ENCODE assay signal across 1 cellular context in the genomic region with DNA sequence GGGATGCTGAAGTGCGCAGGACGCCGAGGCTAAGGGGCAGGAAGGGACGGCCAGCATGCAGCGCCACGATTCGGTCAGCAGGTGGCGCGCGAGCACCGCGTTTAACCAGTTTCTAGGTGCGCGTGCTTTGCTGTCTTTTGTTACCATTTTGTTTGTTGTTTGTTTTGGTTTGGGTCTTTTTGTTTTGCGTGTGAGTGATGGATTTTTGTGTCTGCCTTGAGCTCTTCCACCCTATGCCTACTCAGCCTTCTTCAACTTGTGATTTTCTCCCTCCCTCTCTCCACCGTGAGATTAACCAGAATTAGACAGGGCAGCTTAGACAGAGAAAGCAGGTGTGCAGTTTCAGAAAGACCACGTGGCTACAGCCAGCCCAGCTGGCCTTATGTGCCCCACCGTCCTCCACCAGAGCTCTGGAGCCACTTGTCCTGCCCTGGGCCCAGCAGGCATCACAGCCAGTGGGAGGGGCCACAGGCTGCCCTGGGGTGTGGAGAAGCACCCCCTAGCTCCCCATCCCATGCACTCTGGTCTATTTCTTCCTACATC.
TF ChIP-seq lines count a peak whose summit lies in the region.

No MANE protein-coding gene starts in this region.

TF ChIP-seq in GM12878, 131 proteins besides CTCF, POLR2A, EP300 and RAD21 (continued from another document):
- TF ChIP-seq, protein P1, sequence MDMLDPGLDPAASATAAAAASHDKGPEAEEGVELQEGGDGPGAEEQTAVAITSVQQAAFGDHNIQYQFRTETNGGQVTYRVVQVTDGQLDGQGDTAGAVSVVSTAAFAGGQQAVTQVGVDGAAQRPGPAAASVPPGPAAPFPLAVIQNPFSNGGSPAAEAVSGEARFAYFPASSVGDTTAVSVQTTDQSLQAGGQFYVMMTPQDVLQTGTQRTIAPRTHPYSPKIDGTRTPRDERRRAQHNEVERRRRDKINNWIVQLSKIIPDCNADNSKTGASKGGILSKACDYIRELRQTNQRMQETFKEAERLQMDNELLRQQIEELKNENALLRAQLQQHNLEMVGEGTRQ (IDR thresholded peaks at IDR 0.05; ENCODE audit: borderline replicate concordance, low read depth, low read length), result peak; percentile 18; the same call in 1 of the 2 replicates
- TF ChIP-seq RAD51 (IDR thresholded peaks at IDR 0.05) (peak; percentile 67), RBBP5 (conservative IDR thresholded peaks at IDR 0.05) (no peak), MTA3 (IDR thresholded peaks at IDR 0.05; ENCODE audit: borderline replicate concordance, low read length) (no peak), BHLHE40 (IDR thresholded peaks at IDR 0.05; ENCODE audit: borderline replicate concordance in 1 of 2, low read depth in 2 of 2, low read length in 1 of 2) (peak; percentile 64 to 66; a peak in 3 of 4 replicates), PAX5 (IDR thresholded peaks at IDR 0.05; ENCODE audit: borderline replicate concordance, low read depth, low read length) (no peak), ETV6 (conservative IDR thresholded peaks at IDR 0.05 in 1 of 2, IDR thresholded peaks at IDR 0.05 in 1 of 2; ENCODE audit: borderline replicate concordance in 1 of 2, low read depth in 1 of 2) (no peak), ATF7 (IDR thresholded peaks at IDR 0.05; ENCODE audit: low read depth) (peak; percentile 15; the same call in 1 of the 2 replicates), RUNX3 (IDR thresholded peaks at IDR 0.05; ENCODE audit: low read length) (no peak), POLR2AphosphoS2 (IDR thresholded peaks at IDR 0.05; ENCODE audit: low read depth, low read length) (no peak), YY1 (IDR thresholded peaks at IDR 0.05; ENCODE audit: low read depth, low read length) (peak; percentile 76; the same call in 1 of the 2 replicates), HDGF (IDR thresholded peaks at IDR 0.05) (peak; percentile 86; the same call in 1 of the 2 replicates)
- TF ChIP-seq, protein P2, sequence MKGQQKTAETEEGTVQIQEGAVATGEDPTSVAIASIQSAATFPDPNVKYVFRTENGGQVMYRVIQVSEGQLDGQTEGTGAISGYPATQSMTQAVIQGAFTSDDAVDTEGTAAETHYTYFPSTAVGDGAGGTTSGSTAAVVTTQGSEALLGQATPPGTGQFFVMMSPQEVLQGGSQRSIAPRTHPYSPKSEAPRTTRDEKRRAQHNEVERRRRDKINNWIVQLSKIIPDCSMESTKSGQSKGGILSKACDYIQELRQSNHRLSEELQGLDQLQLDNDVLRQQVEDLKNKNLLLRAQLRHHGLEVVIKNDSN (IDR thresholded peaks at IDR 0.05; ENCODE audit: borderline replicate concordance, extremely low read length, insufficient read depth, low read depth, low read length), result peak; percentile 44
- TF ChIP-seq, protein P3, sequence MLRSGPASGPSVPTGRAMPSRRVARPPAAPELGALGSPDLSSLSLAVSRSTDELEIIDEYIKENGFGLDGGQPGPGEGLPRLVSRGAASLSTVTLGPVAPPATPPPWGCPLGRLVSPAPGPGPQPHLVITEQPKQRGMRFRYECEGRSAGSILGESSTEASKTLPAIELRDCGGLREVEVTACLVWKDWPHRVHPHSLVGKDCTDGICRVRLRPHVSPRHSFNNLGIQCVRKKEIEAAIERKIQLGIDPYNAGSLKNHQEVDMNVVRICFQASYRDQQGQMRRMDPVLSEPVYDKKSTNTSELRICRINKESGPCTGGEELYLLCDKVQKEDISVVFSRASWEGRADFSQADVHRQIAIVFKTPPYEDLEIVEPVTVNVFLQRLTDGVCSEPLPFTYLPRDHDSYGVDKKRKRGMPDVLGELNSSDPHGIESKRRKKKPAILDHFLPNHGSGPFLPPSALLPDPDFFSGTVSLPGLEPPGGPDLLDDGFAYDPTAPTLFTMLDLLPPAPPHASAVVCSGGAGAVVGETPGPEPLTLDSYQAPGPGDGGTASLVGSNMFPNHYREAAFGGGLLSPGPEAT (IDR thresholded peaks at IDR 0.05; ENCODE audit: low read depth), result peak; percentile 42; the same call in 1 of the 2 replicates
- TF ChIP-seq, protein P4, sequence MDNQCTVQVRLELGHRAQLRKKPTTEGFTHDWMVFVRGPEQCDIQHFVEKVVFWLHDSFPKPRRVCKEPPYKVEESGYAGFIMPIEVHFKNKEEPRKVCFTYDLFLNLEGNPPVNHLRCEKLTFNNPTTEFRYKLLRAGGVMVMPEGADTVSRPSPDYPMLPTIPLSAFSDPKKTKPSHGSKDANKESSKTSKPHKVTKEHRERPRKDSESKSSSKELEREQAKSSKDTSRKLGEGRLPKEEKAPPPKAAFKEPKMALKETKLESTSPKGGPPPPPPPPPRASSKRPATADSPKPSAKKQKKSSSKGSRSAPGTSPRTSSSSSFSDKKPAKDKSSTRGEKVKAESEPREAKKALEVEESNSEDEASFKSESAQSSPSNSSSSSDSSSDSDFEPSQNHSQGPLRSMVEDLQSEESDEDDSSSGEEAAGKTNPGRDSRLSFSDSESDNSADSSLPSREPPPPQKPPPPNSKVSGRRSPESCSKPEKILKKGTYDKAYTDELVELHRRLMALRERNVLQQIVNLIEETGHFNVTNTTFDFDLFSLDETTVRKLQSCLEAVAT (IDR thresholded peaks at IDR 0.05), result peak; percentile 70
- TF ChIP-seq, protein P5, sequence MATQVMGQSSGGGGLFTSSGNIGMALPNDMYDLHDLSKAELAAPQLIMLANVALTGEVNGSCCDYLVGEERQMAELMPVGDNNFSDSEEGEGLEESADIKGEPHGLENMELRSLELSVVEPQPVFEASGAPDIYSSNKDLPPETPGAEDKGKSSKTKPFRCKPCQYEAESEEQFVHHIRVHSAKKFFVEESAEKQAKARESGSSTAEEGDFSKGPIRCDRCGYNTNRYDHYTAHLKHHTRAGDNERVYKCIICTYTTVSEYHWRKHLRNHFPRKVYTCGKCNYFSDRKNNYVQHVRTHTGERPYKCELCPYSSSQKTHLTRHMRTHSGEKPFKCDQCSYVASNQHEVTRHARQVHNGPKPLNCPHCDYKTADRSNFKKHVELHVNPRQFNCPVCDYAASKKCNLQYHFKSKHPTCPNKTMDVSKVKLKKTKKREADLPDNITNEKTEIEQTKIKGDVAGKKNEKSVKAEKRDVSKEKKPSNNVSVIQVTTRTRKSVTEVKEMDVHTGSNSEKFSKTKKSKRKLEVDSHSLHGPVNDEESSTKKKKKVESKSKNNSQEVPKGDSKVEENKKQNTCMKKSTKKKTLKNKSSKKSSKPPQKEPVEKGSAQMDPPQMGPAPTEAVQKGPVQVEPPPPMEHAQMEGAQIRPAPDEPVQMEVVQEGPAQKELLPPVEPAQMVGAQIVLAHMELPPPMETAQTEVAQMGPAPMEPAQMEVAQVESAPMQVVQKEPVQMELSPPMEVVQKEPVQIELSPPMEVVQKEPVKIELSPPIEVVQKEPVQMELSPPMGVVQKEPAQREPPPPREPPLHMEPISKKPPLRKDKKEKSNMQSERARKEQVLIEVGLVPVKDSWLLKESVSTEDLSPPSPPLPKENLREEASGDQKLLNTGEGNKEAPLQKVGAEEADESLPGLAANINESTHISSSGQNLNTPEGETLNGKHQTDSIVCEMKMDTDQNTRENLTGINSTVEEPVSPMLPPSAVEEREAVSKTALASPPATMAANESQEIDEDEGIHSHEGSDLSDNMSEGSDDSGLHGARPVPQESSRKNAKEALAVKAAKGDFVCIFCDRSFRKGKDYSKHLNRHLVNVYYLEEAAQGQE (IDR thresholded peaks at IDR 0.05; ENCODE audit: low read depth, low read length), result no peak
- TF ChIP-seq, protein P6, sequence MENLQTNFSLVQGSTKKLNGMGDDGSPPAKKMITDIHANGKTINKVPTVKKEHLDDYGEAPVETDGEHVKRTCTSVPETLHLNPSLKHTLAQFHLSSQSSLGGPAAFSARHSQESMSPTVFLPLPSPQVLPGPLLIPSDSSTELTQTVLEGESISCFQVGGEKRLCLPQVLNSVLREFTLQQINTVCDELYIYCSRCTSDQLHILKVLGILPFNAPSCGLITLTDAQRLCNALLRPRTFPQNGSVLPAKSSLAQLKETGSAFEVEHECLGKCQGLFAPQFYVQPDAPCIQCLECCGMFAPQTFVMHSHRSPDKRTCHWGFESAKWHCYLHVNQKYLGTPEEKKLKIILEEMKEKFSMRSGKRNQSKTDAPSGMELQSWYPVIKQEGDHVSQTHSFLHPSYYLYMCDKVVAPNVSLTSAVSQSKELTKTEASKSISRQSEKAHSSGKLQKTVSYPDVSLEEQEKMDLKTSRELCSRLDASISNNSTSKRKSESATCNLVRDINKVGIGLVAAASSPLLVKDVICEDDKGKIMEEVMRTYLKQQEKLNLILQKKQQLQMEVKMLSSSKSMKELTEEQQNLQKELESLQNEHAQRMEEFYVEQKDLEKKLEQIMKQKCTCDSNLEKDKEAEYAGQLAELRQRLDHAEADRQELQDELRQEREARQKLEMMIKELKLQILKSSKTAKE (IDR thresholded peaks at IDR 0.05; ENCODE audit: low read depth, poor library complexity, severe bottlenecking), result peak; percentile 28
